In the genomic region with DNA sequence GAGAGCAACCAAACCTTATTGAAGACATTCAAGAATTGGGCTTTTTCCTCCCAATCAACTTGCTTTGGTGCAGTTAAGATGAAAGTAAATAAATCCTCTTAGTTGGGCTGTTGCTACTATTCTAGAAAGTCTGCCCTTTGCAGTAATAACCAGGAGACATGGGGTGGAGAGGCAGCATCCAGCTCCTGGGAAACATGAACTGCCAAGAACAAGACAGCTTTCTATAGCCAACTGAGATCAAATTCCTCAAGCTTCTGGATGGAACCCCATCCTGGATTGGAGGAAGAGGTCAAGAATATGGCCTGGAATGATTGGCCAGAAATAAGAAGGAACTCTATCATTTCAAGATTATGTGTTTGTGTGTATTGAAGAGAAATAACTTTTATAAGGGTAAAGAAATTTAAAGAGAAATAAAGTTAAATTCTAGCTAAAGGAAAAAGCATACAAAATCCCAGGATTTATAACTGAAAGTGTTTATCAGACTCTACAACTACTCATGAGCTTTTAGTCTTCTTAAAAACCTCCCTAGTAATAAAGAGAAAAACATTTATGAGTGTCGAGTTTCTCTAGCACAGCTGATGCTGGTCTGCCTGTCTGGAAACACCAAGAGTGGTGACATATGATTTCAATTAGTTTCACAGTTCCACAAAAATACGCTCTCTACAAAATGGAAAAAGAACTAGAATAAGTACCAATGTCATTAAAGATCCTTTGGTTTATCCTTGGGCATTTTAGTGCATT, we compare ENCODE assay signal across 25 cellular contexts.
DNase-seq lines count a peak whose midpoint lies in the region; ATAC-seq and TF ChIP-seq lines count a peak whose summit lies in the region.
"Had no signal": no experiment of that assay in that cellular context is flagged by ENCODE, and none has a peak within 500 bp of the region (broad histone marks: within the 10 kb centered on the region; RNA-seq: fewer than 3 reads in every experiment).

No MANE protein-coding gene starts in this region.

- no peak overlapping the region for H4K8ac ChIP-seq in mesenchymal stem cell (ENCODE audit: low read length)

- WGBS in heart right ventricle, 2 donors, result 71 to 74% methylated on average over 2 of the region's 2 CpGs
- WGBS in mesenchymal stem cell, result 90% methylated on average over 1 of the region's 2 CpGs

- H3K4me2 ChIP-seq in mesenchymal stem cell (ENCODE audit: low read length, poor library complexity, severe bottlenecking), result no peak overlapping the region

- no peak overlapping the region for H2BK12ac ChIP-seq in mesenchymal stem cell (ENCODE audit: low read length in 2 of 2)

- H3K4me1 ChIP-seq in heart right ventricle (no peaks in the 10 kb centered on the region), mesenchymal stem cell (ENCODE audit: control insufficient read depth, insufficient read depth, low read depth, low read length) (no peaks in the 10 kb centered on the region), vagina (peaks cover 8% of the 10 kb centered on the region)
- H3K4me1 ChIP-seq: prostate gland had no signal

- H3K36me3 ChIP-seq in heart right ventricle (no peaks in the 10 kb centered on the region), mesenchymal stem cell (ENCODE audit: control insufficient read depth in 1 of 2, insufficient read depth in 2 of 2, low read depth in 1 of 2, low read length in 2 of 2) (no peaks in the 10 kb centered on the region), vagina (no peaks in the 10 kb centered on the region)
- H3K36me3 ChIP-seq: prostate gland, thoracic aorta, WERI-Rb-1 had no signal

- peaks cover 23% of the 10 kb centered on the region for H3K9me3 Mint-ChIP-seq in chondrocyte (ENCODE audit: low read depth)

- intact Hi-C loops in heart right ventricle (cut with DNase I), result no loop called here
- intact Hi-C loops in cardiac septum (cut with DNase I), result no loop called here
- intact Hi-C loops in vagina (cut with DNase I), result no loop called here

- no peak overlapping the region for H3K18ac ChIP-seq in mesenchymal stem cell (ENCODE audit: low read depth in 1 of 2, low read length in 2 of 2)

- H3K4me3 Mint-ChIP-seq in chondrocyte (ENCODE audit: unreplicated experiment), result no peak overlapping the region
- H3K4me3 Mint-ChIP-seq: activated CD4-positive, alpha-beta memory T cell treated with anti-CD3 and anti-CD28 coated beads for 36 hours; activated T-cell treated with anti-CD3 and anti-CD28 coated beads, Interleukin-2, amount 50 U/mL, for 24 hours; CD8-positive, alpha-beta T cell; naive thymus-derived CD8-positive, alpha-beta T cell had no signal

- no peak overlapping the region for H3K4me3 ChIP-seq in heart right ventricle
- peak overlapping the region in 1 of 2 experiments; percentile 6 for H3K4me3 ChIP-seq in mesenchymal stem cell (ENCODE audit: insufficient read depth in 1 of 2, low read depth in 1 of 2, low read length in 2 of 2)
- no peak overlapping the region for H3K4me3 ChIP-seq in vagina
- H3K4me3 ChIP-seq: prostate gland, thoracic aorta had no signal

- H2AK5ac ChIP-seq in mesenchymal stem cell (ENCODE audit: low read length, severe bottlenecking), result no peak overlapping the region

- peaks cover 11% of the 10 kb centered on the region for H3K36me3 Mint-ChIP-seq in chondrocyte (ENCODE audit: low read depth)
- H3K36me3 Mint-ChIP-seq: CD8-positive, alpha-beta T cell had no signal

- peaks cover 0 to 21% (median 4%) of the 10 kb centered on the region in 11 donors for H3K9me3 ChIP-seq in heart right ventricle
- peaks cover 25% of the 10 kb centered on the region for H3K9me3 ChIP-seq in mesenchymal stem cell (ENCODE audit: control insufficient read depth, low read length)
- H3K9me3 ChIP-seq in vagina, result no peaks in the 10 kb centered on the region
- H3K9me3 ChIP-seq: prostate gland had no signal

- DNase-seq in heart right ventricle (no peak), cardiac septum (ENCODE audit: low spot score) (no peak), chondrocyte (ENCODE audit: low spot score) (no peak), mesenchymal stem cell (no peak), vagina (ENCODE audit: extremely low spot score in 2 of 2) (no peak), NAMALWA (ENCODE audit: low spot score) (no peak)
- DNase-seq in activated CD8-positive, alpha-beta memory T cell treated with anti-CD3 and anti-CD28 coated beads for 24 hours, result no peak
- DNase-seq: ACHN; activated CD4-positive, alpha-beta memory T cell treated with anti-CD3 and anti-CD28 coated beads for 36 hours; activated naive CD4-positive, alpha-beta T cell treated with anti-CD3 and anti-CD28 coated beads, Interleukin-2, amount 50 U/mL, for 16 hours; activated T-cell treated with anti-CD3 and anti-CD28 coated beads, Interleukin-2, amount 50 U/mL, for 24 hours; CD8-positive, alpha-beta T cell; DMS79 treated with DMSO at 0.1 percent for 48 hours; H7; mammary epithelial cell; naive thymus-derived CD8-positive, alpha-beta T cell; NCI-H187 treated with DMSO at 0.1 percent for 48 hours; NCI-H524; SHP77; stimulated activated CD4-positive, alpha-beta T cell treated with anti-CD3 and anti-CD28 coated beads, Interleukin-12 subunit alpha, Interleukin-12 subunit beta, amount 100 ng/mL, for 4 hours; T-helper 2 cell; WERI-Rb-1 had no signal

- TF ChIP-seq CTCF in heart right ventricle (IDR thresholded peaks at IDR 0.05) (no peak), chondrocyte (IDR thresholded peaks at IDR 0.05) (no peak), vagina (IDR thresholded peaks at IDR 0.05) (no peak)

- H2AFZ ChIP-seq in mesenchymal stem cell (ENCODE audit: low read depth, low read length), result no peak overlapping the region

- H3K27ac ChIP-seq in heart right ventricle, result peak overlapping the region in 8 of 10 donors; percentile 23 to 71 (median 50)
- peak overlapping the region; percentile 0 for H3K27ac ChIP-seq in mesenchymal stem cell (ENCODE audit: low read length, poor library complexity, severe bottlenecking)
- peak overlapping the region; percentile 71 for H3K27ac ChIP-seq in vagina
- H3K27ac ChIP-seq: WERI-Rb-1 had no signal

- H2BK5ac ChIP-seq in mesenchymal stem cell (ENCODE audit: low read depth, low read length, poor library complexity, severe bottlenecking), result no peak overlapping the region

- no peak overlapping the region for H2BK15ac ChIP-seq in mesenchymal stem cell (ENCODE audit: low read depth, poor library complexity, severe bottlenecking)

- H3K27ac Mint-ChIP-seq in chondrocyte (ENCODE audit: unreplicated experiment), result peak overlapping the region; percentile 85
- H3K27ac Mint-ChIP-seq: activated CD4-positive, alpha-beta memory T cell treated with anti-CD3 and anti-CD28 coated beads for 36 hours; activated T-cell treated with anti-CD3 and anti-CD28 coated beads, Interleukin-2, amount 50 U/mL, for 24 hours; CD8-positive, alpha-beta T cell; naive thymus-derived CD8-positive, alpha-beta T cell had no signal

- no peak overlapping the region for H3K23ac ChIP-seq in mesenchymal stem cell (ENCODE audit: low read length in 2 of 2)

- no peaks in the 10 kb centered on the region for H3K27me3 Mint-ChIP-seq in chondrocyte (ENCODE audit: low read depth)
- H3K27me3 Mint-ChIP-seq: activated CD4-positive, alpha-beta memory T cell treated with anti-CD3 and anti-CD28 coated beads for 36 hours; activated T-cell treated with anti-CD3 and anti-CD28 coated beads, Interleukin-2, amount 50 U/mL, for 24 hours had no signal

- H3K79me1 ChIP-seq in mesenchymal stem cell (replicated peaks; ENCODE audit: low read length, poor library complexity, severe bottlenecking), result no peaks in the 10 kb centered on the region

- H3K27me3 ChIP-seq in heart right ventricle, result no peaks in the 10 kb centered on the region
- H3K27me3 ChIP-seq in mesenchymal stem cell (ENCODE audit: control insufficient read depth in 1 of 2, insufficient read depth in 1 of 2, low read length in 2 of 2), result no peaks in the 10 kb centered on the region
- no peaks in the 10 kb centered on the region for H3K27me3 ChIP-seq in vagina

- peak overlapping the region; percentile 81 for H3K9ac ChIP-seq in mesenchymal stem cell (ENCODE audit: low read length)

- no peak overlapping the region for H3K14ac ChIP-seq in mesenchymal stem cell (ENCODE audit: low read length in 2 of 2)

- ATAC-seq in heart right ventricle (peak in 6 of 8 donors; percentile 42 to 77 (median 57)), HG03196 (IDR thresholded peaks at IDR 0.05; ENCODE audit: unreplicated experiment) (no peak)
- ATAC-seq: CD8-positive, alpha-beta T cell; naive thymus-derived CD8-positive, alpha-beta T cell had no signal

- TF ChIP-seq POLR2A in vagina (IDR thresholded peaks at IDR 0.05), result no peak

- H2BK120ac ChIP-seq in mesenchymal stem cell (ENCODE audit: low read depth, low read length), result no peak overlapping the region

- H3K4ac ChIP-seq in mesenchymal stem cell (ENCODE audit: low read depth in 1 of 2, low read length in 2 of 2), result no peak overlapping the region

- no peak overlapping the region for H4K91ac ChIP-seq in mesenchymal stem cell (ENCODE audit: low read length)

- peaks cover 40% of the 10 kb centered on the region for H3K4me1 Mint-ChIP-seq in chondrocyte (ENCODE audit: low read depth)
- H3K4me1 Mint-ChIP-seq: naive thymus-derived CD8-positive, alpha-beta T cell had no signal

Comparison
In these comparisons a context has a peak if more than half of its experiments do, and no peak if none do; other contexts are left out.
1. H3K27ac ChIP-seq: peak in every context shown above with its lines; median percentile 71 in vagina; 50 in heart right ventricle; 0 in mesenchymal stem cell.